In the genomic region with DNA sequence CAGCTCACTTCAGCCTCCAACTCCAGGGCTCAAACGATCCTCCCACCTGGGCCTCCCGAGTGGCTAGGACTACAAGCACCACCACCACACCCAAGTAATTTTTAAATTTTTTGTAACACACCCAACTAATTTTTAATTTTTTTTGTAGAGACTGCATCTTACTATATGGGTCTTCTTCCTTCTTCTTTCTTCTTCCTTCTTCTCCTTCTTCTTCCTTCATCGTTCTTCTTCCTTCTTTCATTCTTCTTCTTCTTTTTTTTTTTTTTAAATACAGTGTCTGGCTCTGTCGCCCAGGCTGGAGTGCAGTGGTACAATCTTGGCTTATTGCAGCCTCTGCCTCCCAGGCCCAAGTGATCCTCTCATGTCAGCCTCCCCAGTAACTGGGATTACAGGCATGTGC, we compare ENCODE assay signal across 8 cellular contexts. TPM values are rescaled to one million over a fixed set of nuclear protein-coding genes. Genes with fewer than 3 reads are reported as not detected.
DNase-seq lines count a peak whose midpoint lies in the region; ATAC-seq, FAIRE-seq and TF ChIP-seq lines count a peak whose summit lies in the region.

No MANE protein-coding gene starts in this region.

- H3K27ac ChIP-seq in Peyer's patch: peak overlapping the region; percentile 88 to 91 (median 90)
- no peak overlapping the region for H3K27ac ChIP-seq in endothelial cell of umbilical vein (ENCODE audit: insufficient read depth, low read depth, low read length)
- H3K27ac ChIP-seq in trophoblast cell (ENCODE audit: low read depth, low read length): no peak overlapping the region

- intact Hi-C loops in Calu3 (cut with micrococcal nuclease; ENCODE audit: unreplicated experiment) (loop anchor here (1.0 kb wide), 1 partner anchor 234 kb away; no protein-coding TSS in a partner anchor), endothelial cell of umbilical vein (cut with micrococcal nuclease) (loop anchor here (1.0 kb wide), 2 partner anchors 46 to 48 kb away; partner anchors contain the start of gene DUSP16)

- H3K27me3 ChIP-seq in Peyer's patch: no peaks in the 10 kb centered on the region
- no peaks in the 10 kb centered on the region for H3K27me3 ChIP-seq in endothelial cell of umbilical vein (ENCODE audit: control insufficient read depth in 2 of 2, insufficient read depth in 2 of 2, low read length in 2 of 2)
- no peaks in the 10 kb centered on the region for H3K27me3 ChIP-seq in trophoblast cell (ENCODE audit: insufficient read depth, low read length)

- H3K79me1 ChIP-seq in trophoblast cell (ENCODE audit: low read length): peaks cover 7% of the 10 kb centered on the region

- no peak overlapping the region for H3K4ac ChIP-seq in trophoblast cell (ENCODE audit: low read depth, low read length)

- H4K91ac ChIP-seq in trophoblast cell (ENCODE audit: low read depth, low read length): peak overlapping the region; percentile 61

- H2AK5ac ChIP-seq in trophoblast cell (ENCODE audit: low read length): no peak overlapping the region

- H3K9me3 ChIP-seq in Peyer's patch: no peaks in the 10 kb centered on the region
- no peaks in the 10 kb centered on the region for H3K9me3 ChIP-seq in endothelial cell of umbilical vein (replicated peaks; ENCODE audit: control insufficient read depth, insufficient read depth, low read length)
- no peaks in the 10 kb centered on the region for H3K9me3 ChIP-seq in trophoblast cell (ENCODE audit: insufficient read depth, low read depth, low read length)

- no peak for TF ChIP-seq POLR2A in Peyer's patch (IDR thresholded peaks at IDR 0.05)
- no peak for TF ChIP-seq POLR2A in endothelial cell of umbilical vein (IDR thresholded peaks at IDR 0.05; ENCODE audit: low read depth, low read length)

- H3K4me3 Mint-ChIP-seq in Calu3 (ENCODE audit: low read depth, unreplicated experiment): peak overlapping the region; percentile 94

- H2AFZ ChIP-seq in endothelial cell of umbilical vein (ENCODE audit: low read depth, low read length) (peak overlapping the region; percentile 86), trophoblast cell (ENCODE audit: insufficient read depth, low read length, poor library complexity) (peak overlapping the region; percentile 30)

- 75% methylated on average over 1 of the region's 4 CpGs for WGBS in trophoblast cell (ENCODE audit: extremely low coverage, insufficient coverage, insufficient read length)

- no peak overlapping the region for H3K14ac ChIP-seq in trophoblast cell (ENCODE audit: low read length)

- no peaks in the 10 kb centered on the region for H3K27me3 Mint-ChIP-seq in Calu3 (ENCODE audit: unreplicated experiment)

- peaks cover 23% of the 10 kb centered on the region for H3K36me3 Mint-ChIP-seq in Calu3 (ENCODE audit: insufficient read depth, unreplicated experiment)

- H2BK5ac ChIP-seq in trophoblast cell (ENCODE audit: low read depth, low read length, poor library complexity): no peak overlapping the region

- H3K36me3 ChIP-seq in Peyer's patch: no peaks in the 10 kb centered on the region
- H3K36me3 ChIP-seq in endothelial cell of umbilical vein (ENCODE audit: control insufficient read depth in 2 of 2, extremely low read depth in 1 of 2, insufficient read depth in 2 of 2, low read length in 2 of 2): peaks cover 0 to 2% of the 10 kb centered on the region in 2 experiments
- no peaks in the 10 kb centered on the region for H3K36me3 ChIP-seq in trophoblast cell (ENCODE audit: control insufficient read depth in 1 of 2, insufficient read depth in 2 of 2, low read length in 2 of 2)

- ATAC-seq in GM18498 (IDR thresholded peaks at IDR 0.05; ENCODE audit: unreplicated experiment): no peak
- no peak for ATAC-seq in omental fat pad (ENCODE audit: low FRiP score)

- BruUV-seq in Calu3 (replicated peaks; lab: Mats Ljungman, UMichigan): no TSS peak
- BruUV-seq in endothelial cell of umbilical vein (replicated peaks; lab: Mats Ljungman, UMichigan): no TSS peak

- no peaks in the 10 kb centered on the region for H4K20me1 ChIP-seq in endothelial cell of umbilical vein (replicated peaks; ENCODE audit: control insufficient read depth, extremely low read depth, insufficient read depth, low read length)

- H4K8ac ChIP-seq in trophoblast cell (ENCODE audit: low read depth, low read length): peak overlapping the region; percentile 88

- peaks cover 0 to 13% (median 3%) of the 10 kb centered on the region in 4 donors for H3K4me1 ChIP-seq in Peyer's patch
- peaks cover 5% of the 10 kb centered on the region for H3K4me1 ChIP-seq in endothelial cell of umbilical vein (ENCODE audit: control insufficient read depth, extremely low read depth, insufficient read depth, low read length)
- peaks cover 0 to 4% of the 10 kb centered on the region in 2 experiments for H3K4me1 ChIP-seq in trophoblast cell (ENCODE audit: control insufficient read depth in 1 of 2, insufficient read depth in 2 of 2, low read length in 2 of 2)

- POLR2A ChIA-PET in endothelial cell of umbilical vein (lab: Charles Lee): no interaction called here

- DNase-seq in Calu3: no peak
- DNase-seq in Peyer's patch: peak in 1 of 3 donors; percentile 43
- DNase-seq in endothelial cell of umbilical vein (ENCODE audit: low read depth, low spot score): no peak
- no peak for DNase-seq in trophoblast cell
- no peak for DNase-seq in omental fat pad (ENCODE audit: low spot score)
- no peak for DNase-seq in NCI-H1092 (lab: John Stamatoyannopoulos, UW)
- no peak for DNase-seq in HuH-7.5 (ENCODE audit: low spot score)

- TF ChIP-seq CTCF in Calu3 (IDR thresholded peaks at IDR 0.05; ENCODE audit: unreplicated experiment) (no peak), Peyer's patch (IDR thresholded peaks at IDR 0.05) (no peak), endothelial cell of umbilical vein (IDR thresholded peaks at IDR 0.05; ENCODE audit: extremely low read depth in 1 of 2, insufficient read depth in 1 of 2, low read depth in 1 of 2, low read length in 2 of 2) (no peak), omental fat pad (IDR thresholded peaks at IDR 0.05) (no peak)

- H3K9me1 ChIP-seq in endothelial cell of umbilical vein (replicated peaks; ENCODE audit: control insufficient read depth, extremely low read depth, insufficient read depth, low read length): no peaks in the 10 kb centered on the region

- H3K79me2 ChIP-seq in endothelial cell of umbilical vein (ENCODE audit: control insufficient read depth, insufficient read depth, low read length) (peaks cover 4% of the 10 kb centered on the region), trophoblast cell (ENCODE audit: control insufficient read depth, insufficient read depth, low read length, poor library complexity) (peaks cover 5% of the 10 kb centered on the region)

- CTCF ChIA-PET in Calu3 (lab: Charles Lee): no interaction called here
- CTCF ChIA-PET in endothelial cell of umbilical vein (lab: Charles Lee): no interaction called here

- no peak overlapping the region for H3K23ac ChIP-seq in trophoblast cell (ENCODE audit: low read length)

- no peak for FAIRE-seq in endothelial cell of umbilical vein (lab: Jason Lieb, UNC)

- H2BK12ac ChIP-seq in trophoblast cell (ENCODE audit: low read length): no peak overlapping the region

- H4K12ac ChIP-seq in trophoblast cell (ENCODE audit: low read depth, low read length): peak overlapping the region; percentile 16

- H3K9me3 Mint-ChIP-seq in Calu3 (ENCODE audit: low read depth, unreplicated experiment): no peaks in the 10 kb centered on the region

- dilution Hi-C loops in endothelial cell of umbilical vein (cut with MboI; ENCODE audit: extremely low pct_ligation_motif_present, low sequenced_read_pairs): no loop called here

- H3K9ac ChIP-seq in endothelial cell of umbilical vein (replicated peaks; ENCODE audit: extremely low read depth, insufficient read depth, low read length) (no peak overlapping the region), trophoblast cell (ENCODE audit: low read length) (no peak overlapping the region)

- no peak overlapping the region for H2BK120ac ChIP-seq in trophoblast cell (ENCODE audit: insufficient read depth, low read length, poor library complexity)

- peaks cover 43% of the 10 kb centered on the region for H3K4me1 Mint-ChIP-seq in Calu3 (ENCODE audit: low read depth, unreplicated experiment)

- H3K4me2 ChIP-seq in endothelial cell of umbilical vein (ENCODE audit: insufficient read depth, low read length): no peak overlapping the region
- H3K4me2 ChIP-seq in trophoblast cell (ENCODE audit: low read length): no peak overlapping the region

- H3K4me3 ChIP-seq in Peyer's patch (peak overlapping the region in 1 of 4 donors; percentile 89), endothelial cell of umbilical vein (replicated peaks in 1 of 3; ENCODE audit: insufficient read depth in 1 of 3, low read depth in 1 of 3, low read length in 3 of 3) (no peak overlapping the region), trophoblast cell (ENCODE audit: low read depth, low read length) (no peak overlapping the region)

- no peak overlapping the region for H3K18ac ChIP-seq in trophoblast cell (ENCODE audit: low read length)

- peak overlapping the region; percentile 90 for H3K27ac Mint-ChIP-seq in Calu3 (ENCODE audit: unreplicated experiment)

TF ChIP-seq in endothelial cell of umbilical vein, 7 proteins besides CTCF, POLR2A, EP300 and RAD21 (continues in another document):
- no peak for TF ChIP-seq POLR2AphosphoS5 (IDR thresholded peaks at IDR 0.05; ENCODE audit: insufficient read depth, low read depth, low read length)

RNA-seq across cellular contexts. Expression of gene CREBL2, which starts 1.0 kb away (rescaled TPM):
- total RNA-seq in Calu3 (2022) (17.0 and 20.4 TPM in 2 replicates), Peyer's patch (10 to 100 TPM; 23.1 to 33.0 (median 27.6) TPM), endothelial cell of umbilical vein (14.5 and 19.4 TPM in 2 replicates), omental fat pad (10 to 100 TPM; 53.0 to 73.9 (median 63.1) TPM)
- 8.3 and 10.5 TPM in 2 replicates for polyA plus RNA-seq in endothelial cell of umbilical vein
- polyA plus RNA-seq in endothelial cell of umbilical vein (2011; cell fraction: cytosol; rRNA removed): 11.0 and 11.2 TPM in 2 replicates
- polyA plus RNA-seq in endothelial cell of umbilical vein (2011; cell fraction: nucleus; rRNA removed): 4.3 and 5.8 TPM in 2 replicates
- 15.8 and 19.0 TPM in 2 replicates for polyA plus RNA-seq in endothelial cell of umbilical vein (2012)
- polyA minus RNA-seq in endothelial cell of umbilical vein: 14.0 and 17.8 TPM in 2 replicates
- 9.6 TPM for polyA minus RNA-seq in endothelial cell of umbilical vein (2011; cell fraction: cytosol; rRNA and poly(A)+ RNA removed)
- polyA minus RNA-seq in endothelial cell of umbilical vein (2011; cell fraction: nucleus; rRNA and poly(A)+ RNA removed): 5.6 and 5.9 TPM in 2 replicates
- 7.9 and 8.0 TPM in 2 replicates for polyA plus RNA-seq in trophoblast cell (2013)

RNA-seq across cellular contexts. Expression of gene DUSP16, which starts 48.0 kb away (rescaled TPM):
- total RNA-seq in Calu3 (2022) (23.4 and 25.8 TPM in 2 replicates), Peyer's patch (10 to 100 TPM; 20.6 to 52.6 (median 45.7) TPM), endothelial cell of umbilical vein (12.7 and 19.5 TPM in 2 replicates), omental fat pad (10 to 100 TPM; 18.2 to 29.6 (median 18.7) TPM)
- polyA plus RNA-seq in endothelial cell of umbilical vein: 7.0 and 7.4 TPM in 2 replicates
- 7.0 and 8.0 TPM in 2 replicates for polyA plus RNA-seq in endothelial cell of umbilical vein (2011; cell fraction: cytosol; rRNA removed)
- polyA plus RNA-seq in endothelial cell of umbilical vein (2011; cell fraction: nucleus; rRNA removed): 6.7 TPM in 2 replicates
- 9.5 and 10.6 TPM in 2 replicates for polyA plus RNA-seq in endothelial cell of umbilical vein (2012)
- polyA minus RNA-seq in endothelial cell of umbilical vein: 22.5 and 29.6 TPM in 2 replicates
- 10.1 TPM for polyA minus RNA-seq in endothelial cell of umbilical vein (2011; cell fraction: cytosol; rRNA and poly(A)+ RNA removed)
- 7.2 and 15.1 TPM in 2 replicates for polyA minus RNA-seq in endothelial cell of umbilical vein (2011; cell fraction: nucleus; rRNA and poly(A)+ RNA removed)
- polyA plus RNA-seq in trophoblast cell (2013): 12.5 and 12.7 TPM in 2 replicates

Comparison
In these comparisons a context has a peak if more than half of its experiments do, and no peak if none do; other contexts are left out.
1. H3K27ac ChIP-seq: peak in Peyer's patch (4 of 4); none in endothelial cell of umbilical vein (single experiment) and trophoblast cell (single experiment).